Comparison of ENCODE assay signal across 20 cellular contexts in the genomic region with DNA sequence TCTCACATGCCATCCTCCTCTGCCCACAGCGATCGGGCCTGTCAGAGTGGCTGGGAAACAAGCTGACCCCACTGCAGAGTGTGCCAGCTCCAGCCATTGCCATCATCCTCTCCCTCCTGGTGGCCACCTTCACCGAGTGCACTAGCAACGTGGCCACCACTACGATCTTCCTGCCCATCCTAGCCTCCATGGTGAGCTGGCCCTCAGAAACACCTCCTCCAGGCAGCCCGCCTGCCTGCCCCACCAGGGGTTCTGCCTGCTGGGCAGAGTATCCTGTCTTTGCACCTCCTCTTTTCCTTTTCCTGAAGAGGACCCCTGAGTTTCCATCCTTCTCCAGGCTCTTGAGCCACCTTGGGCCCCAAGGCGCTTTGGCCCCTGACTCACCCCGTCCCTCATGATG. TPM values are rescaled to one million over a fixed set of nuclear protein-coding genes. Genes with fewer than 3 reads are reported as not detected.
DNase-seq lines count a peak whose midpoint lies in the region; ATAC-seq and TF ChIP-seq lines count a peak whose summit lies in the region.
"Had no signal": no experiment of that assay in that cellular context is flagged by ENCODE, and none has a peak within 500 bp of the region (broad histone marks: within the 10 kb centered on the region; RNA-seq: fewer than 3 reads in every experiment).

No MANE protein-coding gene starts in this region.

- H3K27me3 Mint-ChIP-seq in dendritic cell treated with granulocyte-macrophage colony-stimulating factor and Interleukin-4, amounts not matched to agents 40 ng/mL and 50 ng/mL, for 4 days = peaks cover 25% of the 10 kb centered on the region
- H3K27me3 Mint-ChIP-seq: B cell; CD4-positive, alpha-beta T cell had no signal

- intact Hi-C loops in dendritic cell treated with granulocyte-macrophage colony-stimulating factor and Interleukin-4, amounts not matched to agents 40 ng/mL and 50 ng/mL, for 4 days (cut with micrococcal nuclease) = no loop called here
- intact Hi-C loops in head of caudate nucleus (cut with DNase I) = loop anchor here (5.0 to 10.0 kb wide), 2 partner anchors 42 to 119 kb away; a partner anchor contains a TSS

- no peaks in the 10 kb centered on the region for H3K9me3 Mint-ChIP-seq in dendritic cell treated with granulocyte-macrophage colony-stimulating factor and Interleukin-4, amounts not matched to agents 40 ng/mL and 50 ng/mL, for 4 days
- H3K9me3 Mint-ChIP-seq: CD4-positive, alpha-beta T cell; CD8-positive, alpha-beta memory T cell; H9 had no signal

- H3K4me1 Mint-ChIP-seq in dendritic cell treated with granulocyte-macrophage colony-stimulating factor and Interleukin-4, amounts not matched to agents 40 ng/mL and 50 ng/mL, for 4 days (ENCODE audit: low read depth) = peaks cover 2% of the 10 kb centered on the region
- H3K4me1 Mint-ChIP-seq: CD14-positive monocyte; CD8-positive, alpha-beta memory T cell had no signal

- H3K4me3 ChIP-seq in H7 (ENCODE audit: insufficient read depth, low read depth, low read length) = no peak overlapping the region
- H3K4me3 ChIP-seq: BLaER1, GM23248 had no signal

- H3K36me3 ChIP-seq in H7 (replicated peaks; ENCODE audit: control insufficient read depth, insufficient read depth, low read length) = no peaks in the 10 kb centered on the region
- H3K36me3 ChIP-seq: BLaER1 had no signal

- peak overlapping the region; percentile 68; the same call in 1 of the 2 replicates for H3K27ac ChIP-seq in C4-2B
- H3K27ac ChIP-seq: BLaER1, GM23248 had no signal

- peak overlapping the region; percentile 47 for H3K27ac Mint-ChIP-seq in dendritic cell treated with granulocyte-macrophage colony-stimulating factor and Interleukin-4, amounts not matched to agents 40 ng/mL and 50 ng/mL, for 4 days
- H3K27ac Mint-ChIP-seq: B cell; CD14-positive monocyte; CD4-positive, alpha-beta T cell; CD8-positive, alpha-beta memory T cell had no signal

- no peaks in the 10 kb centered on the region for H3K36me3 Mint-ChIP-seq in dendritic cell treated with granulocyte-macrophage colony-stimulating factor and Interleukin-4, amounts not matched to agents 40 ng/mL and 50 ng/mL, for 4 days (ENCODE audit: low read depth)
- H3K36me3 Mint-ChIP-seq: CD14-positive monocyte; CD8-positive, alpha-beta memory T cell had no signal

- ATAC-seq in esophagus mucosa = no peak

- no peak for TF ChIP-seq CTCF in C4-2B (conservative IDR thresholded peaks at IDR 0.05)

- H3K27me3 ChIP-seq in H7 (ENCODE audit: control insufficient read depth, insufficient read depth, low read length) = no peaks in the 10 kb centered on the region
- H3K27me3 ChIP-seq: BLaER1 had no signal

- H3K4me3 Mint-ChIP-seq in dendritic cell treated with granulocyte-macrophage colony-stimulating factor and Interleukin-4, amounts not matched to agents 40 ng/mL and 50 ng/mL, for 4 days = no peak overlapping the region
- H3K4me3 Mint-ChIP-seq: B cell; CD4-positive, alpha-beta T cell; CD8-positive, alpha-beta memory T cell; H9 had no signal

- DNase-seq in H7 (peak; percentile 38), DMS53 (lab: John Stamatoyannopoulos, UW) (no peak), head of caudate nucleus (no peak)
- DNase-seq: CD4-positive, alpha-beta T cell; CD8-positive, alpha-beta memory T cell; DMS 273 treated with DMSO at 0.1 percent for 48 hours; DMS79 treated with DMSO at 0.1 percent for 48 hours; GF-D8; GM23248; H9 had no signal

RNA-seq across cellular contexts. Expression of a gene that starts 10.5 kb away (rescaled TPM):
- not detected in 2 replicates for total RNA-seq in H7 (2014; rRNA removed; shearing (Covaris generic))
- total RNA-seq in esophagus mucosa = 14.8 TPM
- total RNA-seq: A172; B cell; CD4-positive, alpha-beta T cell; CD8-positive, alpha-beta memory T cell; Daoy; G401; GM23248; H1; H9 had no signal

RNA-seq across cellular contexts. Expression of a gene that starts 22.2 kb away (rescaled TPM):
- total RNA-seq in H7 (2014; rRNA removed; shearing (Covaris generic)) = not detected in 2 replicates
- total RNA-seq in esophagus mucosa = not detected
- total RNA-seq: A172; B cell; CD4-positive, alpha-beta T cell; CD8-positive, alpha-beta memory T cell; Daoy; G401; GM23248; H1; H9 had no signal

RNA-seq across cellular contexts. Expression of a gene that starts 56.8 kb away (rescaled TPM):
- 87.6 and 96.3 TPM in 2 replicates for total RNA-seq in H7 (2014; rRNA removed; shearing (Covaris generic))
- 19.2 TPM for total RNA-seq in esophagus mucosa

Comparison
In these comparisons a context has a peak if more than half of its experiments do, and no peak if none do; other contexts are left out.
1. RNA of a gene that starts 10.5 kb away (total RNA-seq): 14.8 TPM in esophagus mucosa (single experiment); not detected in H7; every median in the first group is over 10 times any median in the second.